In genomic region chr12:111519937-111520336, GRCh38 we compare ENCODE assay signal across 15 cellular contexts.
DNase-seq lines count a peak whose midpoint lies in the region; ATAC-seq, FAIRE-seq and TF ChIP-seq lines count a peak whose summit lies in the region.
"Had no signal": no experiment of that assay in that cellular context is flagged by ENCODE, and none has a peak within 500 bp of the region (broad histone marks: within the 10 kb centered on the region; RNA-seq: fewer than 3 reads in every experiment).

No MANE protein-coding gene starts in this region.

- H3K79me2 ChIP-seq in GM12878 (ENCODE audit: control insufficient read depth, insufficient read depth, low read length) = no peaks in the 10 kb centered on the region

- POLR2A ChIA-PET in activated CD8-positive, alpha-beta T cell treated with anti-CD3 and anti-CD28 coated beads, Interleukin-2, amount 10 ng/mL, durations not matched to agents 7 days and 5 days (lab: Charles Lee) = no interaction called here
- POLR2A ChIA-PET in activated CD8-positive, alpha-beta T cell treated with anti-CD3 and anti-CD28 coated beads for 36 hours (lab: Charles Lee) = no interaction called here
- POLR2A ChIA-PET in GM12878 (lab: Charles Lee) = interaction anchor here (0.6 to 1.1 kb wide), 2 partner anchors 8 to 455 kb away, joined by 3 read pairs; no protein-coding TSS in a partner anchor

- in situ Hi-C loops in GM12878 (cut with MboI) = no loop called here

- H3K9ac ChIP-seq in GM12878 (ENCODE audit: control insufficient read depth, insufficient read depth, low read length) = no peak overlapping the region
- H3K9ac ChIP-seq: GM23248 had no signal

- H2AFZ ChIP-seq in GM12878 (ENCODE audit: control insufficient read depth, low read depth, low read length) = no peak overlapping the region
- H2AFZ ChIP-seq: GM23248 had no signal

- RAD21 ChIA-PET in GM12878 (lab: Charles Lee; ENCODE audit: unreplicated experiment) = no interaction called here

- ATAC-seq in activated CD8-positive, alpha-beta T cell treated with anti-CD3 and anti-CD28 coated beads, Interleukin-2, amount 10 ng/mL, durations not matched to agents 7 days and 5 days = no peak
- no peak for ATAC-seq in activated CD8-positive, alpha-beta T cell treated with anti-CD3 and anti-CD28 coated beads for 36 hours
- no peak for ATAC-seq in GM12878
- no peak for ATAC-seq in GM21515 (IDR thresholded peaks at IDR 0.05; ENCODE audit: unreplicated experiment)
- ATAC-seq: HCT116 had no signal

- no peaks in the 10 kb centered on the region for H4K20me1 ChIP-seq in GM12878 (ENCODE audit: control insufficient read depth, insufficient read depth)

- H3K9me3 ChIP-seq in left ventricle myocardium inferior (replicated peaks) = no peaks in the 10 kb centered on the region
- H3K9me3 ChIP-seq in GM12878 (replicated peaks; ENCODE audit: control insufficient read depth, insufficient read depth, low read length) = no peaks in the 10 kb centered on the region; the same call in 2 of the 3 replicates
- no peaks in the 10 kb centered on the region for H3K9me3 ChIP-seq in WERI-Rb-1 (ENCODE audit: severe bottlenecking)

- no peaks in the 10 kb centered on the region for H3K27me3 Mint-ChIP-seq in activated CD8-positive, alpha-beta T cell treated with anti-CD3 and anti-CD28 coated beads, Interleukin-2, amount 10 ng/mL, durations not matched to agents 7 days and 5 days (ENCODE audit: low read depth)
- H3K27me3 Mint-ChIP-seq in activated CD8-positive, alpha-beta T cell treated with anti-CD3 and anti-CD28 coated beads for 36 hours = no peaks in the 10 kb centered on the region
- H3K27me3 Mint-ChIP-seq: B cell; CD4-positive, alpha-beta T cell had no signal

- H3K4me2 ChIP-seq in GM12878 (ENCODE audit: control insufficient read depth, insufficient read depth) = no peak overlapping the region

- H3K4me1 Mint-ChIP-seq in activated CD8-positive, alpha-beta T cell treated with anti-CD3 and anti-CD28 coated beads, Interleukin-2, amount 10 ng/mL, durations not matched to agents 7 days and 5 days (ENCODE audit: low read depth) = peaks cover 3% of the 10 kb centered on the region
- no peaks in the 10 kb centered on the region for H3K4me1 Mint-ChIP-seq in activated CD8-positive, alpha-beta T cell treated with anti-CD3 and anti-CD28 coated beads for 36 hours (ENCODE audit: low read depth)
- H3K4me1 Mint-ChIP-seq: B cell had no signal

- intact Hi-C loops in activated CD8-positive, alpha-beta T cell treated with anti-CD3 and anti-CD28 coated beads for 36 hours (cut with micrococcal nuclease) = no loop called here
- intact Hi-C loops in left ventricle myocardium inferior (cut with micrococcal nuclease) (no loop called here), cardiac septum (cut with DNase I) (loop anchor here (10.0 kb wide), 1 partner anchor 155 kb away; no protein-coding TSS in a partner anchor), GM12878 (cut with micrococcal nuclease; ENCODE audit: unreplicated experiment) (no loop called here)

- H3K27me3 ChIP-seq in left ventricle myocardium inferior (ENCODE audit: low read depth) = no peaks in the 10 kb centered on the region
- H3K27me3 ChIP-seq in GM12878 (replicated peaks in 1 of 2; ENCODE audit: control insufficient read depth in 2 of 2, insufficient read depth in 2 of 2, low read length in 1 of 2) = no peaks in the 10 kb centered on the region
- H3K27me3 ChIP-seq in WERI-Rb-1 (ENCODE audit: insufficient read depth, low read depth, severe bottlenecking) = no peaks in the 10 kb centered on the region

- H3K4me3 ChIP-seq in left ventricle myocardium inferior (no peak overlapping the region), GM12878 (no peak overlapping the region), WERI-Rb-1 (ENCODE audit: low read depth, low read length) (no peak overlapping the region)
- H3K4me3 ChIP-seq: GM23248 had no signal

- H3K36me3 Mint-ChIP-seq in activated CD8-positive, alpha-beta T cell treated with anti-CD3 and anti-CD28 coated beads, Interleukin-2, amount 10 ng/mL, durations not matched to agents 7 days and 5 days (ENCODE audit: low read depth) = peaks cover 8% of the 10 kb centered on the region
- H3K36me3 Mint-ChIP-seq in activated CD8-positive, alpha-beta T cell treated with anti-CD3 and anti-CD28 coated beads for 36 hours (ENCODE audit: low read depth) = peaks cover 12% of the 10 kb centered on the region

- DNase-seq in activated CD8-positive, alpha-beta T cell treated with anti-CD3 and anti-CD28 coated beads, Interleukin-2, amount 10 ng/mL, durations not matched to agents 7 days and 5 days = no peak
- no peak for DNase-seq in activated CD8-positive, alpha-beta T cell treated with anti-CD3 and anti-CD28 coated beads for 36 hours
- DNase-seq in left ventricle myocardium inferior = no peak
- no peak for DNase-seq in cardiac septum (ENCODE audit: low spot score)
- DNase-seq in GM12878 (ENCODE audit: low read depth, low spot score) = no peak
- no peak for DNase-seq in WERI-Rb-1
- DNase-seq: C1 segment of cervical spinal cord; Calu3; CD4-positive, alpha-beta T cell; DMS 273 treated with DMSO at 0.1 percent for 48 hours; GM23248; IMR-90 had no signal

- H3K4me3 Mint-ChIP-seq in activated CD8-positive, alpha-beta T cell treated with anti-CD3 and anti-CD28 coated beads, Interleukin-2, amount 10 ng/mL, durations not matched to agents 7 days and 5 days = no peak overlapping the region
- H3K4me3 Mint-ChIP-seq in activated CD8-positive, alpha-beta T cell treated with anti-CD3 and anti-CD28 coated beads for 36 hours = no peak overlapping the region
- H3K4me3 Mint-ChIP-seq: B cell; CD4-positive, alpha-beta T cell had no signal

- no peak for TF ChIP-seq EP300 in GM12878 (IDR thresholded peaks at IDR 0.05; ENCODE audit: borderline replicate concordance in 1 of 2, control insufficient read depth in 1 of 2, low read depth in 2 of 2, low read length in 2 of 2)

- no peak for FAIRE-seq in GM12878 (lab: Jason Lieb, UNC)

- peak overlapping the region; percentile 5 for H3K27ac Mint-ChIP-seq in activated CD8-positive, alpha-beta T cell treated with anti-CD3 and anti-CD28 coated beads, Interleukin-2, amount 10 ng/mL, durations not matched to agents 7 days and 5 days
- no peak overlapping the region for H3K27ac Mint-ChIP-seq in activated CD8-positive, alpha-beta T cell treated with anti-CD3 and anti-CD28 coated beads for 36 hours
- H3K27ac Mint-ChIP-seq: B cell; CD4-positive, alpha-beta T cell had no signal

- 22% methylated on average over 2 of the region's 2 CpGs for WGBS in GM12878 (ENCODE audit: insufficient coverage, insufficient replicate concordance, low lambda C conversion rate, missing lambda C conversion rate)

- TF ChIP-seq RAD21 in GM12878 (IDR thresholded peaks at IDR 0.05; ENCODE audit: insufficient read depth, low read depth, low read length) = no peak

- SMC1A ChIA-PET in GM12878 (lab: Charles Lee; ENCODE audit: uncharacterized antibody, unreplicated experiment) = interaction anchor here (1.1 kb wide), 2 partner anchors 8 to 18 kb away, joined by 3 to 6 read pairs; no protein-coding TSS in a partner anchor

- no peak for TF ChIP-seq POLR2A in GM12878 (IDR thresholded peaks at IDR 0.05; ENCODE audit: low read depth, low read length)

- TF ChIP-seq CTCF in activated CD8-positive, alpha-beta T cell treated with anti-CD3 and anti-CD28 coated beads for 36 hours (IDR thresholded peaks at IDR 0.05) = no peak
- no peak for TF ChIP-seq CTCF in left ventricle myocardium inferior (IDR thresholded peaks at IDR 0.05; ENCODE audit: borderline replicate concordance)
- no peak for TF ChIP-seq CTCF in GM12878 (IDR thresholded peaks at IDR 0.05 in 2 of 3, conservative IDR thresholded peaks at IDR 0.05 in 1 of 3; ENCODE audit: control insufficient read depth in 2 of 3, extremely low read depth in 1 of 3, insufficient read depth in 1 of 3, low read depth in 3 of 3, low read length in 3 of 3)
- no peak for TF ChIP-seq CTCF in WERI-Rb-1 (IDR thresholded peaks at IDR 0.05; ENCODE audit: low read depth, low read length)

- H3K27ac ChIP-seq in left ventricle myocardium inferior (replicated peaks) = peak overlapping the region; percentile 34
- no peak overlapping the region for H3K27ac ChIP-seq in GM12878 (ENCODE audit: control insufficient read depth, insufficient read depth)
- no peak overlapping the region for H3K27ac ChIP-seq in WERI-Rb-1
- H3K27ac ChIP-seq: GM23248 had no signal

- no TSS peak for BruUV-seq in GM12878 (replicated peaks; lab: Mats Ljungman, UMichigan)

- CTCF ChIA-PET in activated CD8-positive, alpha-beta T cell treated with anti-CD3 and anti-CD28 coated beads, Interleukin-2, amount 10 ng/mL, durations not matched to agents 7 days and 5 days (lab: Charles Lee) = interaction anchor here (0.9 to 1.8 kb wide), 4 partner anchors 10 to 68 kb away, joined by 3 to 9 read pairs (median 4); no protein-coding TSS in a partner anchor
- CTCF ChIA-PET in activated CD8-positive, alpha-beta T cell treated with anti-CD3 and anti-CD28 coated beads for 36 hours (lab: Charles Lee) = interaction anchor here (1.3 to 1.9 kb wide), 3 partner anchors 10 to 123 kb away, joined by 5 to 9 read pairs (median 5); no protein-coding TSS in a partner anchor
- CTCF ChIA-PET in GM12878 (lab: Yijun Ruan, JAX) = interaction anchor here (0.7 to 1.4 kb wide), 2 partner anchors 66 to 117 kb away, joined by 4 read pairs; no protein-coding TSS in a partner anchor

- H3K36me3 ChIP-seq in left ventricle myocardium inferior = peaks cover 92% of the 10 kb centered on the region
- H3K36me3 ChIP-seq in GM12878 (ENCODE audit: control insufficient read depth in 2 of 2, insufficient read depth in 2 of 2, low read length in 1 of 2) = peaks cover 10 to 22% of the 10 kb centered on the region in 2 experiments
- peaks cover 71% of the 10 kb centered on the region for H3K36me3 ChIP-seq in WERI-Rb-1

- H3K4me1 ChIP-seq in left ventricle myocardium inferior = peaks cover 16% of the 10 kb centered on the region
- H3K4me1 ChIP-seq in GM12878 (ENCODE audit: control insufficient read depth, insufficient read depth, low read length) = no peaks in the 10 kb centered on the region

- H3K9me3 Mint-ChIP-seq in activated CD8-positive, alpha-beta T cell treated with anti-CD3 and anti-CD28 coated beads, Interleukin-2, amount 10 ng/mL, durations not matched to agents 7 days and 5 days (ENCODE audit: insufficient read depth) = no peaks in the 10 kb centered on the region
- H3K9me3 Mint-ChIP-seq in activated CD8-positive, alpha-beta T cell treated with anti-CD3 and anti-CD28 coated beads for 36 hours = no peaks in the 10 kb centered on the region
- H3K9me3 Mint-ChIP-seq: CD4-positive, alpha-beta T cell had no signal
